In genomic region chr9:34611251-34611810, GRCh38 we compare ENCODE assay signal across 6 cellular contexts. TPM values are rescaled to one million over a fixed set of nuclear protein-coding genes. Genes with fewer than 3 reads are reported as not detected.
DNase-seq lines count a peak whose midpoint lies in the region; ATAC-seq and TF ChIP-seq lines count a peak whose summit lies in the region.

No MANE protein-coding gene starts in this region.

- peaks cover 24% of the 10 kb centered on the region for H3K36me3 Mint-ChIP-seq in stimulated activated effector memory CD8-positive, alpha-beta T cell treated with anti-CD3 and anti-CD28 coated beads, Interleukin-12 subunit alpha, Interleukin-12 subunit beta, amount 100 ng/mL, for 72 hours

- H3K4me3 Mint-ChIP-seq in stimulated activated effector memory CD8-positive, alpha-beta T cell treated with anti-CD3 and anti-CD28 coated beads, Interleukin-12 subunit alpha, Interleukin-12 subunit beta, amount 100 ng/mL, for 72 hours, result peak overlapping the region; percentile 89

- no peak for TF ChIP-seq EP300 in esophagus muscularis mucosa (IDR thresholded peaks at IDR 0.05)

- 0 out of 22 replicates have a peak, but pooled peaks cover 0 to 5% (median 0%) of the 10 kb centered on the region in 11 experiments for H3K9me3 ChIP-seq in BLaER1 treated with 17β-estradiol and CSF1 and Interleukin-3, amounts not matched to agents 10 nM and 100 nM (replicated peaks in 1 of 11)
- H3K9me3 ChIP-seq in esophagus muscularis mucosa, result no peaks in the 10 kb centered on the region

- H2AFZ ChIP-seq in KMS-11 (ENCODE audit: low read depth), result peak overlapping the region; percentile 74

- no peak for TF ChIP-seq POLR2A in esophagus muscularis mucosa (IDR thresholded peaks at IDR 0.05; ENCODE audit: low read depth)

- peak overlapping the region; percentile 87 to 97 (median 94) for H3K27ac ChIP-seq in BLaER1 treated with 17β-estradiol and CSF1 and Interleukin-3, amounts not matched to agents 10 nM and 100 nM
- H3K27ac ChIP-seq in KMS-11 (peak overlapping the region; percentile 53), esophagus muscularis mucosa (replicated peaks in 1 of 4) (peak overlapping the region; percentile 84 to 87 (median 85))

- H3K27ac Mint-ChIP-seq in stimulated activated effector memory CD8-positive, alpha-beta T cell treated with anti-CD3 and anti-CD28 coated beads, Interleukin-12 subunit alpha, Interleukin-12 subunit beta, amount 100 ng/mL, for 72 hours, result peak overlapping the region; percentile 94

- no peaks in the 10 kb centered on the region for H4K20me1 ChIP-seq in BLaER1 treated with 17β-estradiol and CSF1 and Interleukin-3, amounts not matched to agents 10 nM and 100 nM
- H4K20me1 ChIP-seq in KMS-11 (ENCODE audit: insufficient read depth), result no peaks in the 10 kb centered on the region

- peak overlapping the region; percentile 92 to 99 (median 97) for H3K4me2 ChIP-seq in BLaER1 treated with 17β-estradiol and CSF1 and Interleukin-3, amounts not matched to agents 10 nM and 100 nM
- peak overlapping the region; percentile 48 for H3K4me2 ChIP-seq in KMS-11

- no peak for TF ChIP-seq CTCF in KMS-11 (conservative IDR thresholded peaks at IDR 0.05; ENCODE audit: low read depth, low read length)
- TF ChIP-seq CTCF in esophagus muscularis mucosa (IDR thresholded peaks at IDR 0.05), result no peak

- DNase-seq in esophagus muscularis mucosa (ENCODE audit: extremely low spot score) (no peak), DMS153 treated with DMSO at 0.1 percent for 48 hours (lab: John Stamatoyannopoulos, UW; ENCODE audit: unreplicated experiment) (no peak)
- no peak for DNase-seq in stimulated activated effector memory CD8-positive, alpha-beta T cell treated with anti-CD3 and anti-CD28 coated beads, Interleukin-12 subunit alpha, Interleukin-12 subunit beta, amount 100 ng/mL, for 72 hours (ENCODE audit: low spot score in 2 of 2)

- peaks cover 27% of the 10 kb centered on the region for H3K4me1 Mint-ChIP-seq in stimulated activated effector memory CD8-positive, alpha-beta T cell treated with anti-CD3 and anti-CD28 coated beads, Interleukin-12 subunit alpha, Interleukin-12 subunit beta, amount 100 ng/mL, for 72 hours

- H3K36me3 ChIP-seq in BLaER1 treated with 17β-estradiol and CSF1 and Interleukin-3, amounts not matched to agents 10 nM and 100 nM, result peaks cover 0 to 18% (median 7%) of the 10 kb centered on the region in 11 experiments; a peak in 12 of 22 replicates
- H3K36me3 ChIP-seq in KMS-11 (ENCODE audit: insufficient read depth) (no peaks in the 10 kb centered on the region), esophagus muscularis mucosa (peaks cover 11 to 32% (median 29%) of the 10 kb centered on the region in 4 donors)

- peak overlapping the region; percentile 89 to 96 (median 94) for H3K9ac ChIP-seq in BLaER1 treated with 17β-estradiol and CSF1 and Interleukin-3, amounts not matched to agents 10 nM and 100 nM
- H3K9ac ChIP-seq in KMS-11, result peak overlapping the region; percentile 89

- H3K27me3 ChIP-seq in BLaER1 treated with 17β-estradiol and CSF1 and Interleukin-3, amounts not matched to agents 10 nM and 100 nM, result no peaks in the 10 kb centered on the region
- H3K27me3 ChIP-seq in KMS-11 (ENCODE audit: insufficient read depth, low read depth), result no peaks in the 10 kb centered on the region; the same call in 1 of the 2 replicates
- H3K27me3 ChIP-seq in esophagus muscularis mucosa, result no peaks in the 10 kb centered on the region

- peaks cover 8% of the 10 kb centered on the region; the same call in 1 of the 2 replicates for H3K79me2 ChIP-seq in KMS-11 (ENCODE audit: insufficient read depth, low read depth)

- WGBS in esophagus muscularis mucosa, result 62% methylated on average over 6 of the region's 10 CpGs

- intact Hi-C loops in esophagus muscularis mucosa (cut with DNase I), result loop anchor here (2.0 to 5.0 kb wide), 2 partner anchors 89 to 154 kb away; partner anchors contain the start of genes DNAI1 and FAM219A

- peaks cover 19 to 29% (median 26%) of the 10 kb centered on the region in 10 experiments for H3K4me1 ChIP-seq in BLaER1 treated with 17β-estradiol and CSF1 and Interleukin-3, amounts not matched to agents 10 nM and 100 nM
- H3K4me1 ChIP-seq in KMS-11 (ENCODE audit: low read depth, poor library complexity, severe bottlenecking), result peaks cover 6% of the 10 kb centered on the region
- H3K4me1 ChIP-seq in esophagus muscularis mucosa, result peaks cover 18 to 29% (median 27%) of the 10 kb centered on the region in 4 donors

- peak; percentile 9 for ATAC-seq in stimulated activated effector memory CD8-positive, alpha-beta T cell treated with anti-CD3 and anti-CD28 coated beads, Interleukin-12 subunit alpha, Interleukin-12 subunit beta, amount 100 ng/mL, for 72 hours
- ATAC-seq in GM18858 (IDR thresholded peaks at IDR 0.05; ENCODE audit: unreplicated experiment), result no peak

- peak overlapping the region; percentile 71 to 88 (median 80) for H3K4me3 ChIP-seq in BLaER1 treated with 17β-estradiol and CSF1 and Interleukin-3, amounts not matched to agents 10 nM and 100 nM
- no peak overlapping the region for H3K4me3 ChIP-seq in KMS-11 (IDR thresholded peaks at IDR 0.05; ENCODE audit: insufficient read depth, low read depth, low read length)
- peak overlapping the region; percentile 71 to 74 (median 72) for H3K4me3 ChIP-seq in esophagus muscularis mucosa

- no peaks in the 10 kb centered on the region for H3K9me3 Mint-ChIP-seq in stimulated activated effector memory CD8-positive, alpha-beta T cell treated with anti-CD3 and anti-CD28 coated beads, Interleukin-12 subunit alpha, Interleukin-12 subunit beta, amount 100 ng/mL, for 72 hours

RNA-seq across cellular contexts. Expression of gene RPP25L, which starts 0.6 kb away (rescaled TPM):
- total RNA-seq in esophagus muscularis mucosa, result 10 to 100 TPM; 11.6 to 26.7 (median 20.2) TPM

RNA-seq across cellular contexts. Expression of gene DCTN3, which starts 9.0 kb away (rescaled TPM):
- 100 to 1,000 TPM; 104 to 129 (median 113) TPM for total RNA-seq in esophagus muscularis mucosa

RNA-seq across cellular contexts. Expression of gene ARID3C, which starts 17.5 kb away (rescaled TPM):
- total RNA-seq in esophagus muscularis mucosa, result not detected

RNA-seq across cellular contexts. Expression of gene CNTFR, which starts 21.8 kb away (rescaled TPM):
- 1 to 10 TPM; 1.2 to 3.8 (median 2.7) TPM for total RNA-seq in esophagus muscularis mucosa

RNA-seq across cellular contexts. Expression of gene SIGMAR1, which starts 26.3 kb away (rescaled TPM):
- 10 to 100 TPM; 73.4 to 90.3 (median 83.9) TPM for total RNA-seq in esophagus muscularis mucosa
